In the genomic region with DNA sequence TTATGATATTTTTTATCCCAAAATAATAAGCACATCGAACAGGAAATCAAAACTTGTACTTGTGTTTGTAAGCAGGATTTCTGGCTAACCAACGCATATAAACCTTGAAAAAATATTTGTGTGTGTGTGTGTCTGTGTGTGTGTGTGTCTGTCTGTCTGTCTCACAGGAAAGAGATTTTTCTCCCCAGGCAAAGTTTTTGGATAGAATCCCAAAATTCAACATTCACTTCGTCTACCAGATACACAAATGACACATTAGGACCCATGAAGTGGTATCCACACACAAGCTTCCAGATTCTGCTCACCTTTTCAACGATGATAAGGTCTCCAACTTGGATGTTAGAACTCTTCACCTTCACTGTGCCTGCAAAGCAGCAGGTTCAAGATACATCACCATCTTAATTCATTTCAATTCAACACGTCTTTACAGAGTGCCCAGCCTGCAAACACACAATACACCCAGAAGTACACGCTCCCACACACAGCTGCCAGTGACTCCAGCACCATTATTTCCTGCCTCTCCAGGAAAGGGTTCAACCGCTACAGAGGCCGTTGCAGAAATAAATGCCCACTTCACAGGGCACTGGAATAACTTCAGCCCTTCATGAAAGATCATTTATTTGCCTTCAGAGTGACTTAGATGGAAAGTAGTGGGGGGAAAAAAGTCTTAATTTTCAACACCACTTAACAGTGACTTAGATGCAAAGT, we compare ENCODE assay signal across 1 cellular context.
TF ChIP-seq lines count a peak whose summit lies in the region.

No MANE protein-coding gene starts in this region.

TF ChIP-seq in SK-N-SH, 30 proteins besides CTCF, POLR2A, EP300 and RAD21 (continued from another document):
- TF ChIP-seq, protein P1, sequence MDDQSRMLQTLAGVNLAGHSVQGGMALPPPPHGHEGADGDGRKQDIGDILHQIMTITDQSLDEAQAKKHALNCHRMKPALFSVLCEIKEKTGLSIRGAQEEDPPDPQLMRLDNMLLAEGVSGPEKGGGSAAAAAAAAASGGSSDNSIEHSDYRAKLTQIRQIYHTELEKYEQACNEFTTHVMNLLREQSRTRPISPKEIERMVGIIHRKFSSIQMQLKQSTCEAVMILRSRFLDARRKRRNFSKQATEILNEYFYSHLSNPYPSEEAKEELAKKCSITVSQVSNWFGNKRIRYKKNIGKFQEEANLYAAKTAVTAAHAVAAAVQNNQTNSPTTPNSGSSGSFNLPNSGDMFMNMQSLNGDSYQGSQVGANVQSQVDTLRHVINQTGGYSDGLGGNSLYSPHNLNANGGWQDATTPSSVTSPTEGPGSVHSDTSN (IDR thresholded peaks at IDR 0.05) = no peak
- TF ChIP-seq, protein P2, sequence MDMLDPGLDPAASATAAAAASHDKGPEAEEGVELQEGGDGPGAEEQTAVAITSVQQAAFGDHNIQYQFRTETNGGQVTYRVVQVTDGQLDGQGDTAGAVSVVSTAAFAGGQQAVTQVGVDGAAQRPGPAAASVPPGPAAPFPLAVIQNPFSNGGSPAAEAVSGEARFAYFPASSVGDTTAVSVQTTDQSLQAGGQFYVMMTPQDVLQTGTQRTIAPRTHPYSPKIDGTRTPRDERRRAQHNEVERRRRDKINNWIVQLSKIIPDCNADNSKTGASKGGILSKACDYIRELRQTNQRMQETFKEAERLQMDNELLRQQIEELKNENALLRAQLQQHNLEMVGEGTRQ (IDR thresholded peaks at IDR 0.05; ENCODE audit: borderline replicate concordance, low read depth, low read length) = no peak
- no peak for TF ChIP-seq YY1 (IDR thresholded peaks at IDR 0.05; ENCODE audit: low read depth)
- TF ChIP-seq TCF12 (IDR thresholded peaks at IDR 0.05) = no peak
- TF ChIP-seq, protein P3, sequence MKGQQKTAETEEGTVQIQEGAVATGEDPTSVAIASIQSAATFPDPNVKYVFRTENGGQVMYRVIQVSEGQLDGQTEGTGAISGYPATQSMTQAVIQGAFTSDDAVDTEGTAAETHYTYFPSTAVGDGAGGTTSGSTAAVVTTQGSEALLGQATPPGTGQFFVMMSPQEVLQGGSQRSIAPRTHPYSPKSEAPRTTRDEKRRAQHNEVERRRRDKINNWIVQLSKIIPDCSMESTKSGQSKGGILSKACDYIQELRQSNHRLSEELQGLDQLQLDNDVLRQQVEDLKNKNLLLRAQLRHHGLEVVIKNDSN (IDR thresholded peaks at IDR 0.05; ENCODE audit: borderline replicate concordance, low read depth) = no peak
TF ChIP-seq in SK-N-SH: peak in this region for 0.
